Comparison of ENCODE assay signal across 16 cellular contexts in the genomic region with DNA sequence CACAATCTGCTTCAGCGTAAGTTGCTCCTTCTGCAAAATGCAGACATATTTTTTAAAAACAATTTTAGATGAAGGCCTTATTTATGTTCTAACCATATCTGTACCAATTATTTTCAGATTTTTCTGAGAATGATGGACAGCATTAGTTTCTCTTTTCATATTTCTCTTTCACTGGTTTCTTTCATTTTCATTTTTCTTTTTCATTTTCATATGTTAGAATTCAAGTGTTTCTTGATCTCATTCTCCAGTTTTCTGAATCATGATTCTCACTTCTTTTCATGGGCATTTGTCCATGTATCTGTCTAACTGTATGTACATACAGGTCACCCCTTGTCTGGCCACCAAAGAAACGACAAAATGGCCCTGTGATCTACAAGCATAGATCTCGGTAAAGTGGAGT.
"Had no signal": no experiment of that assay in that cellular context is flagged by ENCODE, and none has a peak within 500 bp of the region (broad histone marks: within the 10 kb centered on the region; RNA-seq: fewer than 3 reads in every experiment).

No MANE protein-coding gene starts in this region.

- DNase-seq: activated CD4-positive, alpha-beta T cell treated with anti-CD3 and anti-CD28 coated beads, Interleukin-2, amount 50 U/mL, for 48 hours; activated gamma-delta T cell treated with Interleukin-2 at 50 U/mL for 16 hours; activated T-cell treated with anti-CD3 and anti-CD28 coated beads for 4 hours; adrenal gland; cortex of kidney; erythroblast; foreskin melanocyte; left lung; mammary epithelial cell; retina; spleen; stimulated activated CD4-positive, alpha-beta T cell treated with anti-CD3 and anti-CD28 coated beads, Interleukin-4, amount 100 ng/mL, for 4 hours; tibial artery had no signal

- H3K4me3 ChIP-seq: adrenal gland, breast epithelium, left lung, spleen, tibial artery had no signal

- ATAC-seq: activated naive CD4-positive, alpha-beta T cell treated with anti-CD3 and anti-CD28 coated beads, Interleukin-2, amount 50 U/mL, for 72 hours; left lung; stimulated activated memory B cell treated with anti-CD40 and anti-IgM and Interleukin-4, amounts not matched to agents 10 μg/mL and 1 μg/mL and 100 μg/mL, for 72 hours had no signal
